In genomic region chr9:137162505-137163100, GRCh38 we compare ENCODE assay signal across 12 cellular contexts. TPM values are rescaled to one million over a fixed set of nuclear protein-coding genes. Genes with fewer than 3 reads are reported as not detected.
DNase-seq lines count a peak whose midpoint lies in the region; ATAC-seq and TF ChIP-seq lines count a peak whose summit lies in the region.
"Had no signal": no experiment of that assay in that cellular context is flagged by ENCODE, and none has a peak within 500 bp of the region (broad histone marks: within the 10 kb centered on the region; RNA-seq: fewer than 3 reads in every experiment).

No MANE protein-coding gene starts in this region.

- TF ChIP-seq CTCF in RWPE2 (IDR thresholded peaks at IDR 0.05; ENCODE audit: poor library complexity, severe bottlenecking) (peak; percentile 28), right atrium auricular region (IDR thresholded peaks at IDR 0.05) (peak in 1 of 2 donors; percentile 19), progenitor cell of endocrine pancreas (IDR thresholded peaks at IDR 0.05; ENCODE audit: unreplicated experiment) (no peak)

- H3K36me3 Mint-ChIP-seq in progenitor cell of endocrine pancreas (ENCODE audit: insufficient read depth) = no peaks in the 10 kb centered on the region

- H3K4me3 ChIP-seq in RWPE2 (ENCODE audit: severe bottlenecking) (peak overlapping the region; percentile 11), right atrium auricular region (peak overlapping the region; percentile 21 to 38)

- H3K36me3 ChIP-seq in ES-I3 (ENCODE audit: insufficient read depth, low read length) (no peaks in the 10 kb centered on the region), RWPE2 (ENCODE audit: low read depth) (no peaks in the 10 kb centered on the region), right atrium auricular region (no peaks in the 10 kb centered on the region)

- H3K27me3 ChIP-seq in RWPE2 (ENCODE audit: insufficient read depth, poor library complexity, severe bottlenecking) = peaks cover 66% of the 10 kb centered on the region
- H3K27me3 ChIP-seq in right atrium auricular region = peaks cover 42 to 81% of the 10 kb centered on the region in 2 donors

- no peak overlapping the region for H3K27ac Mint-ChIP-seq in progenitor cell of endocrine pancreas

- peak overlapping the region; percentile 28; the same call in 1 of the 2 replicates for H3K9ac ChIP-seq in ES-I3 (ENCODE audit: low read depth, low read length)

- H3K27ac ChIP-seq in RWPE2 (ENCODE audit: poor library complexity, severe bottlenecking) = no peak overlapping the region
- H3K27ac ChIP-seq in right atrium auricular region = no peak overlapping the region

- peak overlapping the region; percentile 33 for H3K4me3 Mint-ChIP-seq in progenitor cell of endocrine pancreas (ENCODE audit: low read depth)

- ATAC-seq in RWPE2 (ENCODE audit: low read depth) (peak; percentile 35; the same call in 2 of the 3 replicates), GM19395 (IDR thresholded peaks at IDR 0.05; ENCODE audit: unreplicated experiment) (no peak)

- DNase-seq in RWPE2 (ENCODE audit: low spot score) = no peak
- DNase-seq in right atrium auricular region (ENCODE audit: low spot score) = no peak
- no peak for DNase-seq in progenitor cell of endocrine pancreas (ENCODE audit: low spot score, unreplicated experiment)
- DNase-seq in HuH-7 (ENCODE audit: low spot score) = no peak
- DNase-seq in cerebellar nuclear complex (lab: John Stamatoyannopoulos, UW) = no peak
- no peak for DNase-seq in SW 1271 (lab: John Stamatoyannopoulos, UW)
- DNase-seq: stimulated activated CD4-positive, alpha-beta T cell treated with anti-CD3 and anti-CD28 coated beads, Interleukin-4, amount 100 ng/mL, for 4 hours had no signal

- H3K9me3 ChIP-seq in ES-I3 (ENCODE audit: control insufficient read depth, insufficient read depth, low read length) (no peaks in the 10 kb centered on the region), RWPE2 (ENCODE audit: severe bottlenecking) (no peaks in the 10 kb centered on the region), right atrium auricular region (no peaks in the 10 kb centered on the region)

- H3K4me1 ChIP-seq in ES-I3 (ENCODE audit: insufficient read depth, low read length) (no peaks in the 10 kb centered on the region), RWPE2 (ENCODE audit: insufficient read depth, poor library complexity, severe bottlenecking) (no peaks in the 10 kb centered on the region), right atrium auricular region (peaks cover 0 to 38% of the 10 kb centered on the region in 2 donors)

- peaks cover 65% of the 10 kb centered on the region for H3K27me3 Mint-ChIP-seq in progenitor cell of endocrine pancreas

- no peaks in the 10 kb centered on the region for H3K4me1 Mint-ChIP-seq in progenitor cell of endocrine pancreas (ENCODE audit: low read depth)

- no peaks in the 10 kb centered on the region for H3K9me3 Mint-ChIP-seq in progenitor cell of endocrine pancreas (ENCODE audit: low read depth)
- H3K9me3 Mint-ChIP-seq: IgD-negative memory B cell had no signal

RNA-seq across cellular contexts. Expression of gene LRRC26, which starts 7.2 kb away (rescaled TPM):
- total RNA-seq in right atrium auricular region = not detected
- 0.89 and 1.00 TPM in 2 replicates for total RNA-seq in progenitor cell of endocrine pancreas
- total RNA-seq: activated CD8-positive, alpha-beta memory T cell treated with anti-CD3 and anti-CD28 coated beads for 36 hours had no signal

RNA-seq across cellular contexts. Expression of gene TMEM210, which starts 9.3 kb away (rescaled TPM):
- total RNA-seq in right atrium auricular region (not detected), progenitor cell of endocrine pancreas (not detected in 2 replicates)
- total RNA-seq: activated CD8-positive, alpha-beta memory T cell treated with anti-CD3 and anti-CD28 coated beads for 36 hours; lower leg skin had no signal

RNA-seq across cellular contexts. Expression of gene GRIN1, which starts 23.6 kb away (rescaled TPM):
- not detected for total RNA-seq in right atrium auricular region
- 0.07 and 0.77 TPM in 2 replicates for total RNA-seq in progenitor cell of endocrine pancreas

RNA-seq across cellular contexts. Expression of gene ANAPC2, which starts 25.8 kb away (rescaled TPM):
- total RNA-seq in right atrium auricular region (10 to 100 TPM; 10.8 to 12.1 TPM), progenitor cell of endocrine pancreas (73.2 and 74.3 TPM in 2 replicates)

RNA-seq across cellular contexts. Expression of gene SSNA1, which starts 25.9 kb away (rescaled TPM):
- total RNA-seq in right atrium auricular region = 10 to 100 TPM; 67.1 to 72.0 TPM
- 52.5 and 59.1 TPM in 2 replicates for total RNA-seq in progenitor cell of endocrine pancreas
